In genomic region chr12:32589165-32589891, GRCh38 we compare ENCODE assay signal across 13 cellular contexts.
DNase-seq lines count a peak whose midpoint lies in the region; ATAC-seq and TF ChIP-seq lines count a peak whose summit lies in the region.
"Had no signal": no experiment of that assay in that cellular context is flagged by ENCODE, and none has a peak within 500 bp of the region (broad histone marks: within the 10 kb centered on the region; RNA-seq: fewer than 3 reads in every experiment).

No MANE protein-coding gene starts in this region.

- H3K4me1 Mint-ChIP-seq in T-helper 2 cell treated with Interferon-gamma antibody and Interleukin-4, amounts not matched to agents 5 μg/mL and 100 μg/mL, for 36 hours (ENCODE audit: low read depth) = peaks cover 52% of the 10 kb centered on the region

- TF ChIP-seq CTCF in neutrophil (IDR thresholded peaks at IDR 0.05) = no peak
- TF ChIP-seq CTCF in thyroid gland (IDR thresholded peaks at IDR 0.05) = no peak

- intact Hi-C loops in thyroid gland (cut with DNase I) = no loop called here

- H3K36me3 Mint-ChIP-seq in T-helper 2 cell treated with Interferon-gamma antibody and Interleukin-4, amounts not matched to agents 5 μg/mL and 100 μg/mL, for 36 hours (ENCODE audit: low read depth) = peaks cover 17% of the 10 kb centered on the region
- H3K36me3 Mint-ChIP-seq: IgD-negative memory B cell had no signal

- peak overlapping the region; percentile 54 for H3K4me3 Mint-ChIP-seq in T-helper 2 cell treated with Interferon-gamma antibody and Interleukin-4, amounts not matched to agents 5 μg/mL and 100 μg/mL, for 36 hours

- H3K27ac ChIP-seq in neutrophil (peak overlapping the region; percentile 87), thyroid gland (no peak overlapping the region)
- H3K27ac ChIP-seq: SK-N-MC had no signal

- peaks cover 74 to 88% of the 10 kb centered on the region in 2 experiments for H3K4me1 ChIP-seq in neutrophil (ENCODE audit: control insufficient read depth in 1 of 2, insufficient read depth in 1 of 2, low read depth in 1 of 2, low read length in 1 of 2)
- H3K4me1 ChIP-seq in thyroid gland = no peaks in the 10 kb centered on the region

- H3K27ac Mint-ChIP-seq in T-helper 2 cell treated with Interferon-gamma antibody and Interleukin-4, amounts not matched to agents 5 μg/mL and 100 μg/mL, for 36 hours = peak overlapping the region; percentile 91

- H3K27me3 Mint-ChIP-seq in T-helper 2 cell treated with Interferon-gamma antibody and Interleukin-4, amounts not matched to agents 5 μg/mL and 100 μg/mL, for 36 hours (ENCODE audit: low read depth) = no peaks in the 10 kb centered on the region
- H3K27me3 Mint-ChIP-seq: IgD-negative memory B cell had no signal

- peak overlapping the region; percentile 23 to 35 for H3K4me3 ChIP-seq in neutrophil (ENCODE audit: low read depth in 1 of 2, low read length in 1 of 2)
- H3K4me3 ChIP-seq in thyroid gland (replicated peaks in 1 of 3) = no peak overlapping the region
- H3K4me3 ChIP-seq: SK-N-MC had no signal

- TF ChIP-seq POLR2A in thyroid gland (IDR thresholded peaks at IDR 0.05) = no peak

- H3K27me3 ChIP-seq in neutrophil (no peaks in the 10 kb centered on the region), thyroid gland (no peaks in the 10 kb centered on the region)

- peaks cover 14% of the 10 kb centered on the region for H3K9me3 Mint-ChIP-seq in T-helper 2 cell treated with Interferon-gamma antibody and Interleukin-4, amounts not matched to agents 5 μg/mL and 100 μg/mL, for 36 hours
- H3K9me3 Mint-ChIP-seq: IgD-negative memory B cell had no signal

- peak; percentile 64 for ATAC-seq in GM18868 (IDR thresholded peaks at IDR 0.05; ENCODE audit: unreplicated experiment)
- peak; percentile 59 for ATAC-seq in HG03139 (IDR thresholded peaks at IDR 0.05; ENCODE audit: unreplicated experiment)
- ATAC-seq in HG02588 (IDR thresholded peaks at IDR 0.05; ENCODE audit: unreplicated experiment) = no peak

- H3K9me3 ChIP-seq in neutrophil (no peaks in the 10 kb centered on the region), thyroid gland (no peaks in the 10 kb centered on the region)

- no peaks in the 10 kb centered on the region for H3K36me3 ChIP-seq in neutrophil
- no peaks in the 10 kb centered on the region for H3K36me3 ChIP-seq in thyroid gland

- 75 to 78% methylated on average over 4 of the region's 4 CpGs for WGBS in thyroid gland, 2 donors

- DNase-seq in T-helper 2 cell treated with Interferon-gamma antibody and Interleukin-4, amounts not matched to agents 5 μg/mL and 100 μg/mL, for 36 hours (ENCODE audit: low spot score) = no peak
- no peak for DNase-seq in thyroid gland
- DNase-seq in NCI-H2081 (lab: John Stamatoyannopoulos, UW) = no peak
- DNase-seq: activated CD8-positive, alpha-beta memory T cell treated with anti-CD3 and anti-CD28 coated beads, Interleukin-2, amount 50 U/mL, for 48 hours; DMS79 treated with DMSO at 0.1 percent for 48 hours; foreskin melanocyte; left cardiac atrium had no signal

Comparison
In these comparisons a context has a peak if more than half of its experiments do, and no peak if none do; other contexts are left out.
1. H3K4me3 ChIP-seq: peak in neutrophil (2 of 2); none in thyroid gland (0 of 3).